ENCODE assay signal across 1 cellular context in the genomic region with DNA sequence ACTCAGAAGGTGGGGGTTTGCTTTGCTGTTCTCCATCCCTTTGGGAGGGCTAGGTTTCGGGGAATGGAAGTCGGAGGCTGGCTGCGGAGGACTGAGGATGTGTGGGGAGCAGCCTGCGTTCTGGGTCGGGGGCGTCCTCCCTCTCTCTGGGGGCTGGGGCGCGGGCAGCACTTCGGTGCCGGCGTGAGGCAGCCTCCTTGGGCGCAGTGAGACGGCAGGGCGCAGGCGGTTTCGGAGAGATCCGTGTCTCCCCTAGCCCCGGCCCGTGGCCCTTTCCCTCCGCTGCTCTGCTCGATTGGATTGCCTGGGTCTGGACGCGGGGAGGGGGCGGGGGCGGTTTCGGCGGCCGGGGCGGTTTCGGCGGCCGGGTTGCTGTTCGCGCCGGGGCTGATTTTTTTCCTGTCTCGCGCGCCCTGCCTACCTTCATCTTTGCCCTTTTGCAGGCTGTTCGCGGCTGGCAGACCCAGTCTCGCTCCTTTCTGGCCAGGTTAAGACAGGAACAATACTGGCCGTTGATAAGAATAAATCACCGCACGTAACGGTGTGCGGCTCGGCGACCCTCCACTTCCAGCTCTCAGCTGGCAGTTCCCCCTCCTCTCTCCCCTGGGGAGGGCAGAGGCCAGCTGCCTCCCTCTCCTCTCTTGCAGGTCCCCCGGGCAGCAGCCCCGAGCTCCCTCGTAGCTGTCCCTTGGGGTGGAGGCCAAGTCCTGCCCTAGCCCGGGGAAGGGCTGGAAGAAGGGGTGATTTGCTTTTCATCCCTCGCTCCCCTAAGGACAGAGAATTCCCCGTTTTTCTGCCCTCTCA.
TF ChIP-seq lines count a peak whose summit lies in the region.

No MANE protein-coding gene starts in this region.

TF ChIP-seq in HCT116, 20 proteins besides CTCF, POLR2A, EP300 and RAD21 (continued from another document):
- TF ChIP-seq, protein P1, sequence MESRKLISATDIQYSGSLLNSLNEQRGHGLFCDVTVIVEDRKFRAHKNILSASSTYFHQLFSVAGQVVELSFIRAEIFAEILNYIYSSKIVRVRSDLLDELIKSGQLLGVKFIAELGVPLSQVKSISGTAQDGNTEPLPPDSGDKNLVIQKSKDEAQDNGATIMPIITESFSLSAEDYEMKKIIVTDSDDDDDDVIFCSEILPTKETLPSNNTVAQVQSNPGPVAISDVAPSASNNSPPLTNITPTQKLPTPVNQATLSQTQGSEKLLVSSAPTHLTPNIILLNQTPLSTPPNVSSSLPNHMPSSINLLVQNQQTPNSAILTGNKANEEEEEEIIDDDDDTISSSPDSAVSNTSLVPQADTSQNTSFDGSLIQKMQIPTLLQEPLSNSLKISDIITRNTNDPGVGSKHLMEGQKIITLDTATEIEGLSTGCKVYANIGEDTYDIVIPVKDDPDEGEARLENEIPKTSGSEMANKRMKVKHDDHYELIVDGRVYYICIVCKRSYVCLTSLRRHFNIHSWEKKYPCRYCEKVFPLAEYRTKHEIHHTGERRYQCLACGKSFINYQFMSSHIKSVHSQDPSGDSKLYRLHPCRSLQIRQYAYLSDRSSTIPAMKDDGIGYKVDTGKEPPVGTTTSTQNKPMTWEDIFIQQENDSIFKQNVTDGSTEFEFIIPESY (IDR thresholded peaks at IDR 0.05; ENCODE audit: extremely low read depth, insufficient replicate concordance, low read length): no peak
- TF ChIP-seq EZH2 (IDR thresholded peaks at IDR 0.05): no peak
- no peak for TF ChIP-seq SIN3A (IDR thresholded peaks at IDR 0.05; ENCODE audit: low read depth)
